Comparison of ENCODE assay signal across 20 cellular contexts in the genomic region with DNA sequence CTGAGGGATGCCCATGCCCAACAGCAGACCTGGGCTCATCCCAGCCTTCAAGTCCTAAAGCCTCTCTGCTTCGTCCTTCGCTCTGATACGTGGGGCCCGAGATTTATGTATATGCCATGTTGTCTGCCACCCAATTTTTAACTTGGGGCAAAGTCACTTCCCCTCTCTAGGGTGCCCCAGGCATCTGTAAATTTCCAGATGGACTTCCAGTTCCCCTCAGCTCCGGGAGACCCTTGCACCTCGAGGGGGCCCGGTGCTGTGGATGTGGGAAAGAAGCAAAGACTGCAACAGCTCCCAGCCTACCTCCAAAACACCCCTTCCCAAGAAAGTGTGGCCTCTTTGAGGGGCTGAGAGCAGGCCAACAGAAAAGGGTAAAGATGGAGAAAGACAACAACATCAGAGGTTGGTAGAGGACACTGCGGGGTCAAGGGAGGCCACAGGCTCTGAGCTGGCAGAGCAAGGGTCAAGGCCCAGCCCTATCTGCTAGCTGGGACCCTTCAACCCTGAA.
A peak's percentile ranks its signal among the peaks of the same experiment; 100 is the strongest.
DNase-seq lines count a peak whose midpoint lies in the region; ATAC-seq, FAIRE-seq and TF ChIP-seq lines count a peak whose summit lies in the region.
"Had no signal": no experiment of that assay in that cellular context is flagged by ENCODE, and none has a peak within 500 bp of the region (broad histone marks: within the 10 kb centered on the region; RNA-seq: fewer than 3 reads in every experiment).

No MANE protein-coding gene starts in this region.

- no peaks in the 10 kb centered on the region for H3K9me3 ChIP-seq in cardiac muscle cell (ENCODE audit: low read depth)
- no peaks in the 10 kb centered on the region for H3K9me3 ChIP-seq in left ventricle myocardium inferior (replicated peaks)
- H3K9me3 ChIP-seq in K562 (replicated peaks; ENCODE audit: control insufficient read depth, insufficient read depth, low read depth, low read length), result no peaks in the 10 kb centered on the region
- no peaks in the 10 kb centered on the region for H3K9me3 ChIP-seq in vagina
- H3K9me3 ChIP-seq in adrenal gland (replicated peaks in 1 of 3), result no peaks in the 10 kb centered on the region
- H3K9me3 ChIP-seq: mucosa of descending colon, pancreas, upper lobe of left lung had no signal

- no peak overlapping the region for H3K4me2 ChIP-seq in K562 (ENCODE audit: insufficient read depth, low read length)

- POLR2A ChIA-PET in K562 (lab: Yijun Ruan, JAX), result no interaction called here
- POLR2A ChIA-PET in naive thymus-derived CD8-positive, alpha-beta T cell (lab: Charles Lee), result interaction anchor here (0.6 to 1.0 kb wide), 2 partner anchors 9 to 92 kb away, joined by 3 read pairs; no protein-coding TSS in a partner anchor

- no peak for TF ChIP-seq CTCF in cardiac muscle cell (IDR thresholded peaks at IDR 0.05; ENCODE audit: low read depth, low read length)
- TF ChIP-seq CTCF in left ventricle myocardium inferior (IDR thresholded peaks at IDR 0.05; ENCODE audit: borderline replicate concordance), result no peak
- no peak for TF ChIP-seq CTCF in K562 (IDR thresholded peaks at IDR 0.05 in 2 of 3, conservative IDR thresholded peaks at IDR 0.05 in 1 of 3; ENCODE audit: insufficient read depth in 2 of 3, low read depth in 1 of 3, low read length in 3 of 3)
- no peak for TF ChIP-seq CTCF in vagina (IDR thresholded peaks at IDR 0.05)
- no peak for TF ChIP-seq CTCF in adrenal gland (IDR thresholded peaks at IDR 0.05)
- TF ChIP-seq CTCF in type B pancreatic cell (conservative IDR thresholded peaks at IDR 0.05), result no peak

- H2AFZ ChIP-seq in K562 (ENCODE audit: low read depth, low read length), result no peak overlapping the region

- peaks cover under 1% of the 10 kb centered on the region for H3K9me1 ChIP-seq in K562 (ENCODE audit: control insufficient read depth, insufficient read depth, low read length)

- H3K36me3 ChIP-seq in cardiac muscle cell (no peaks in the 10 kb centered on the region), left ventricle myocardium inferior (peaks cover 6% of the 10 kb centered on the region), K562 (ENCODE audit: control insufficient read depth, insufficient read depth, low read length) (peaks cover 6% of the 10 kb centered on the region; the same call in 2 of the 3 replicates), vagina (peaks cover 0 to 6% of the 10 kb centered on the region in 2 donors), adrenal gland (replicated peaks in 1 of 2) (peaks cover 0 to 7% of the 10 kb centered on the region in 2 donors)
- H3K36me3 ChIP-seq: pancreas had no signal

- peaks cover 37% of the 10 kb centered on the region for H4K20me1 ChIP-seq in K562 (replicated peaks; ENCODE audit: control insufficient read depth, insufficient read depth, low read length)

- H3K4me1 ChIP-seq in cardiac muscle cell (ENCODE audit: low read depth), result peaks cover 79% of the 10 kb centered on the region
- peaks cover 97% of the 10 kb centered on the region for H3K4me1 ChIP-seq in left ventricle myocardium inferior
- H3K4me1 ChIP-seq in K562 (replicated peaks in 1 of 2; ENCODE audit: control insufficient read depth in 2 of 2, insufficient read depth in 2 of 2, low read length in 2 of 2), result peaks cover 50 to 58% of the 10 kb centered on the region in 2 experiments
- H3K4me1 ChIP-seq in vagina, result peaks cover 97% of the 10 kb centered on the region
- H3K4me1 ChIP-seq in adrenal gland (replicated peaks in 1 of 2), result peaks cover 33 to 67% of the 10 kb centered on the region in 2 donors

- no peak for TF ChIP-seq EP300 in K562 (IDR thresholded peaks at IDR 0.05; ENCODE audit: low read length)

- H3K27ac Mint-ChIP-seq in naive thymus-derived CD8-positive, alpha-beta T cell, result peak overlapping the region in 6 of 10 donors; percentile 33 to 91 (median 52)
- H3K27ac Mint-ChIP-seq in type B pancreatic cell, result no peak overlapping the region

- intact Hi-C loops in left ventricle myocardium inferior (cut with micrococcal nuclease), result loop anchor here (10.0 kb wide), 1 partner anchor 95 kb away; a partner anchor contains a TSS
- intact Hi-C loops in K562 (cut with micrococcal nuclease), result loop anchor here (5.0 kb wide), 1 partner anchor 93 kb away; no protein-coding TSS in a partner anchor
- intact Hi-C loops in vagina (cut with DNase I), result loop anchor here (10.0 kb wide), 1 partner anchor 95 kb away; a partner anchor contains a TSS
- intact Hi-C loops in adrenal gland (cut with DNase I), result loop anchor here (10.0 kb wide), 3 partner anchors 85 to 175 kb away; a partner anchor contains a TSS

- H3K36me3 Mint-ChIP-seq in naive thymus-derived CD8-positive, alpha-beta T cell, result peaks cover 5 to 25% (median 8%) of the 10 kb centered on the region in 3 donors
- H3K36me3 Mint-ChIP-seq in type B pancreatic cell, result peaks cover 10% of the 10 kb centered on the region

- DNase-seq in cardiac muscle cell (ENCODE audit: low read depth in 1 of 2, low spot score in 1 of 2) (no peak), left ventricle myocardium inferior (no peak), K562 (ENCODE audit: extremely low read depth in 1 of 4, low spot score in 3 of 4) (no peak), vagina (ENCODE audit: extremely low spot score in 2 of 2) (no peak), adrenal gland (no peak), type B pancreatic cell (ENCODE audit: extremely low spot score, unreplicated experiment) (no peak), NCI-H1092 treated with DMSO at 0.1 percent for 48 hours (lab: John Stamatoyannopoulos, UW) (no peak)
- DNase-seq in naive thymus-derived CD8-positive, alpha-beta T cell, result no peak
- DNase-seq: activated B cell treated with CpG ODN at 0.5 μM for 24 hours; activated gamma-delta T cell treated with Interleukin-2 at 50 U/mL for 16 hours; COR-L47; left colon; mucosa of descending colon; NCI-H146; NCI-H2227 treated with DMSO at 0.1 percent for 48 hours; NK-92 treated with Interleukin-12 subunit alpha and Interleukin-12 subunit beta, amount 100 ng/mL, for 24 hours; pancreas; T-helper 1 cell; upper lobe of left lung had no signal

- H3K4me3 ChIP-seq in cardiac muscle cell (no peak overlapping the region), left ventricle myocardium inferior (no peak overlapping the region), K562 (no peak overlapping the region), vagina (no peak overlapping the region), adrenal gland (no peak overlapping the region)
- H3K4me3 ChIP-seq: coronary artery, mucosa of descending colon, pancreas, upper lobe of left lung had no signal

- in situ Hi-C loops in K562 (cut with MboI), result loop anchor here (5.0 kb wide), 1 partner anchor 83 kb away; no protein-coding TSS in a partner anchor

- peaks cover 32 to 73% (median 71%) of the 10 kb centered on the region in 4 donors for H3K4me1 Mint-ChIP-seq in naive thymus-derived CD8-positive, alpha-beta T cell
- H3K4me1 Mint-ChIP-seq in type B pancreatic cell (ENCODE audit: unreplicated experiment), result peaks cover 59% of the 10 kb centered on the region

- TF ChIP-seq POLR2A in K562 (conservative IDR thresholded peaks at IDR 0.05) (no peak), vagina (IDR thresholded peaks at IDR 0.05) (no peak), adrenal gland (IDR thresholded peaks at IDR 0.05) (no peak)

- FAIRE-seq in K562 (lab: Jason Lieb, UNC), result no peak

- no peaks in the 10 kb centered on the region for H3K27me3 ChIP-seq in cardiac muscle cell
- H3K27me3 ChIP-seq in left ventricle myocardium inferior (ENCODE audit: low read depth), result no peaks in the 10 kb centered on the region
- no peaks in the 10 kb centered on the region for H3K27me3 ChIP-seq in K562 (ENCODE audit: control insufficient read depth in 2 of 2, insufficient read depth in 2 of 2, low read length in 2 of 2)
- no peaks in the 10 kb centered on the region for H3K27me3 ChIP-seq in vagina
- no peaks in the 10 kb centered on the region for H3K27me3 ChIP-seq in adrenal gland
- H3K27me3 ChIP-seq: pancreas, upper lobe of left lung had no signal

- BruUV-seq in K562 (replicated peaks; lab: Mats Ljungman, UMichigan), result no TSS peak

- H3K9me3 Mint-ChIP-seq in naive thymus-derived CD8-positive, alpha-beta T cell, result no peaks in the 10 kb centered on the region
- no peaks in the 10 kb centered on the region for H3K9me3 Mint-ChIP-seq in type B pancreatic cell
- H3K9me3 Mint-ChIP-seq: activated B cell treated with CpG ODN at 0.5 μM for 24 hours had no signal

- H3K27me3 Mint-ChIP-seq in naive thymus-derived CD8-positive, alpha-beta T cell, result no peaks in the 10 kb centered on the region
- no peaks in the 10 kb centered on the region for H3K27me3 Mint-ChIP-seq in type B pancreatic cell
- H3K27me3 Mint-ChIP-seq: activated B cell treated with CpG ODN at 0.5 μM for 24 hours had no signal

- WGBS in K562 (ENCODE audit: insufficient coverage, low coverage, missing lambda C conversion rate), result 89% methylated on average over 7 of the region's 8 CpGs
- WGBS in adrenal gland, 4 donors, result 90 to 94% (median 92%) methylated on average over 6 to 8 of the region's 8 CpGs

- H3K4me3 Mint-ChIP-seq in naive thymus-derived CD8-positive, alpha-beta T cell, result no peak overlapping the region
- H3K4me3 Mint-ChIP-seq in type B pancreatic cell, result no peak overlapping the region
- H3K4me3 Mint-ChIP-seq: activated B cell treated with CpG ODN at 0.5 μM for 24 hours had no signal

- ATAC-seq in K562, result no peak
- ATAC-seq in naive thymus-derived CD8-positive, alpha-beta T cell, result no peak
- ATAC-seq: left colon, mucosa of descending colon, pancreas had no signal

- H3K27ac ChIP-seq in cardiac muscle cell, result peak overlapping the region; percentile 98
- no peak overlapping the region for H3K27ac ChIP-seq in left ventricle myocardium inferior (replicated peaks)
- peak overlapping the region; percentile 81; the same call in 1 of the 3 replicates for H3K27ac ChIP-seq in K562 (ENCODE audit: extremely low read depth, low read depth, low read length)
- H3K27ac ChIP-seq in vagina, result peak overlapping the region; percentile 34
- no peak overlapping the region for H3K27ac ChIP-seq in adrenal gland
- H3K27ac ChIP-seq: coronary artery, pancreas had no signal

- H3K9ac ChIP-seq in K562 (ENCODE audit: insufficient read depth in 1 of 2, low read depth in 2 of 2, low read length in 2 of 2), result no peak overlapping the region

- TF ChIP-seq RAD21 in K562 (CRISPR knock-in tag; conservative IDR thresholded peaks at IDR 0.05 in 1 of 2, IDR thresholded peaks at IDR 0.05 in 1 of 2), result no peak

- CTCF ChIA-PET in K562 (lab: Yijun Ruan, JAX; ENCODE audit: low intra/inter-chr PET ratio), result no interaction called here

- H3K79me2 ChIP-seq in K562 (ENCODE audit: control insufficient read depth, insufficient read depth, low read length), result peaks cover 70% of the 10 kb centered on the region

TF ChIP-seq in K562, 482 proteins besides CTCF, POLR2A, EP300 and RAD21:
- TF ChIP-seq SRSF3 (IDR thresholded peaks at IDR 0.05; ENCODE audit: insufficient read depth, low read length) (no peak), PCBP2 (IDR thresholded peaks at IDR 0.05; ENCODE audit: low read depth, low read length, poor library complexity, severe bottlenecking) (no peak), C11orf30 (IDR thresholded peaks at IDR 0.05; ENCODE audit: low read depth) (no peak)

Comparison
In these comparisons a context has a peak if more than half of its experiments do, and no peak if none do; other contexts are left out.
1. H3K27ac ChIP-seq: peak in cardiac muscle cell (single experiment), K562 (single experiment) and vagina (single experiment); none in left ventricle myocardium inferior (single experiment) and adrenal gland (0 of 5).